10 cellular contexts compared by ENCODE assay signal in genomic region chr13:61391426-61391825, GRCh38. TPM values are rescaled to one million over a fixed set of nuclear protein-coding genes. Genes with fewer than 3 reads are reported as not detected.
"Had no signal": no experiment of that assay in that cellular context is flagged by ENCODE, and none has a peak within 500 bp of the region (broad histone marks: within the 10 kb centered on the region; RNA-seq: fewer than 3 reads in every experiment).

No MANE protein-coding gene starts in this region.

- H2AFZ ChIP-seq: GM23248 had no signal

- H3K4me3 ChIP-seq: GM23248, K562 had no signal

- ATAC-seq: K562 had no signal

- FAIRE-seq: H54, HTR-8/SVneo, K562 had no signal

- H3K27ac ChIP-seq: GM23248 had no signal

- H3K9ac ChIP-seq: GM23248 had no signal

- DNase-seq: GM23248, GOT3, H9, HCEC 1CT, IMR-90, Karpas-422, KG1 had no signal

RNA-seq across cellular contexts. Expression of gene PCDH20, which starts 24.2 kb away (rescaled TPM):
- total RNA-seq: IMR-90, K562 had no signal
- polyA plus RNA-seq: GM23248, IMR-90, K562 had no signal
